Comparison of ENCODE assay signal across 22 cellular contexts in the genomic region with DNA sequence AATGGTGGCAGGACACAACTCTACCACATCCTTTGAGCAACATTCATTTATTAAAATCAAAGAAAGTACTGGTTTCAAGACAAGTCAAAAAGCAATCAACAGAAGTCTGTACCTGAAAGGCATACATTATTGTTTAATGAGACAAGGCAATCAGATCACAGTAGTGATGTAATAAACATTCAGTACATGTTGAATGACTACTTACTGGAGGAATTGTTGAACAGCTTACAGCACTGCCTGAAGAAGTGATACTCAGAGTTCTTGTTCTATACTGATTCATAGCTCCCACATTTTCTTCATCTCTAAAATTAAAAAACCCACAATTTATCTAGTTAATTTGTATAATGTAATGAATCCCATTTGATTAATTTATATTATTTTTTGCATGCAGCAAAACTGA. TPM values are rescaled to one million over a fixed set of nuclear protein-coding genes. Genes with fewer than 3 reads are reported as not detected.
DNase-seq lines count a peak whose midpoint lies in the region; ATAC-seq and TF ChIP-seq lines count a peak whose summit lies in the region.
"Had no signal": no experiment of that assay in that cellular context is flagged by ENCODE, and none has a peak within 500 bp of the region (broad histone marks: within the 10 kb centered on the region; RNA-seq: fewer than 3 reads in every experiment).

No MANE protein-coding gene starts in this region.

- intact Hi-C loops in upper lobe of right lung (cut with DNase I) = loop anchor here (10.0 kb wide), 1 partner anchor 400 kb away; no protein-coding TSS in a partner anchor

- H3K4me3 ChIP-seq in fibroblast of pulmonary artery (replicated peaks; ENCODE audit: low read depth, low read length) (no peak overlapping the region), upper lobe of right lung (no peak overlapping the region)
- H3K4me3 ChIP-seq: ascending aorta, esophagus muscularis mucosa, hepatocyte, testis had no signal

- H3K27ac Mint-ChIP-seq in activated naive CD4-positive, alpha-beta T cell treated with anti-CD3 and anti-CD28 coated beads, Interleukin-2, amount 50 U/mL, for 72 hours = peak overlapping the region in 1 of 2 donors; percentile 70
- peak overlapping the region; percentile 26 for H3K27ac Mint-ChIP-seq in T-helper 2 cell treated with Interferon-gamma antibody and Interleukin-4, amounts not matched to agents 5 μg/mL and 100 μg/mL, for 36 hours
- H3K27ac Mint-ChIP-seq: dendritic cell treated with granulocyte-macrophage colony-stimulating factor and Interleukin-4, amounts not matched to agents 40 ng/mL and 50 ng/mL, for 4 days; progenitor cell of endocrine pancreas had no signal

- peak; percentile 49 to 90 for ATAC-seq in activated naive CD4-positive, alpha-beta T cell treated with anti-CD3 and anti-CD28 coated beads, Interleukin-2, amount 50 U/mL, for 72 hours
- no peak for ATAC-seq in HG03460 (IDR thresholded peaks at IDR 0.05; ENCODE audit: unreplicated experiment)
- ATAC-seq in upper lobe of right lung = no peak
- ATAC-seq: left lobe of liver, T-cell had no signal

- H3K27ac ChIP-seq in upper lobe of right lung = no peak overlapping the region
- H3K27ac ChIP-seq: ascending aorta, esophagus muscularis mucosa, testis had no signal

- peaks cover 83% of the 10 kb centered on the region for H3K36me3 ChIP-seq in upper lobe of right lung

- H3K9me3 ChIP-seq in upper lobe of right lung = no peaks in the 10 kb centered on the region
- H3K9me3 ChIP-seq: ascending aorta, esophagus muscularis mucosa, testis had no signal

- H3K9me3 Mint-ChIP-seq in activated naive CD4-positive, alpha-beta T cell treated with anti-CD3 and anti-CD28 coated beads, Interleukin-2, amount 50 U/mL, for 72 hours = no peaks in the 10 kb centered on the region
- no peaks in the 10 kb centered on the region for H3K9me3 Mint-ChIP-seq in T-helper 2 cell treated with Interferon-gamma antibody and Interleukin-4, amounts not matched to agents 5 μg/mL and 100 μg/mL, for 36 hours
- H3K9me3 Mint-ChIP-seq: dendritic cell treated with granulocyte-macrophage colony-stimulating factor and Interleukin-4, amounts not matched to agents 40 ng/mL and 50 ng/mL, for 4 days; naive B cell; T-cell had no signal

- peaks cover 19% of the 10 kb centered on the region for H3K4me1 Mint-ChIP-seq in T-helper 2 cell treated with Interferon-gamma antibody and Interleukin-4, amounts not matched to agents 5 μg/mL and 100 μg/mL, for 36 hours (ENCODE audit: low read depth)

- no peaks in the 10 kb centered on the region for H3K27me3 Mint-ChIP-seq in T-helper 2 cell treated with Interferon-gamma antibody and Interleukin-4, amounts not matched to agents 5 μg/mL and 100 μg/mL, for 36 hours (ENCODE audit: low read depth)
- H3K27me3 Mint-ChIP-seq: dendritic cell treated with granulocyte-macrophage colony-stimulating factor and Interleukin-4, amounts not matched to agents 40 ng/mL and 50 ng/mL, for 4 days; naive B cell; progenitor cell of endocrine pancreas; T-cell had no signal

- H3K36me3 Mint-ChIP-seq in activated naive CD4-positive, alpha-beta T cell treated with anti-CD3 and anti-CD28 coated beads, Interleukin-2, amount 50 U/mL, for 72 hours = peaks cover 0 to 17% of the 10 kb centered on the region in 2 donors
- H3K36me3 Mint-ChIP-seq in T-helper 2 cell treated with Interferon-gamma antibody and Interleukin-4, amounts not matched to agents 5 μg/mL and 100 μg/mL, for 36 hours (ENCODE audit: low read depth) = peaks cover 43% of the 10 kb centered on the region

- no peak overlapping the region for H3K4me3 Mint-ChIP-seq in T-helper 2 cell treated with Interferon-gamma antibody and Interleukin-4, amounts not matched to agents 5 μg/mL and 100 μg/mL, for 36 hours
- H3K4me3 Mint-ChIP-seq: dendritic cell treated with granulocyte-macrophage colony-stimulating factor and Interleukin-4, amounts not matched to agents 40 ng/mL and 50 ng/mL, for 4 days; naive B cell; T-cell had no signal

- no peaks in the 10 kb centered on the region for H3K4me1 ChIP-seq in upper lobe of right lung
- H3K4me1 ChIP-seq: ascending aorta, testis had no signal

- H3K27me3 ChIP-seq in upper lobe of right lung = no peaks in the 10 kb centered on the region
- H3K27me3 ChIP-seq: ascending aorta, esophagus muscularis mucosa, hepatocyte, testis had no signal

- no peak for DNase-seq in activated naive CD4-positive, alpha-beta T cell treated with anti-CD3 and anti-CD28 coated beads, Interleukin-2, amount 50 U/mL, for 72 hours (ENCODE audit: low spot score in 2 of 2)
- no peak for DNase-seq in activated naive CD4-positive, alpha-beta T cell treated with Interleukin-2 at 50 U/mL for 16 hours
- no peak for DNase-seq in T-helper 2 cell treated with Interferon-gamma antibody and Interleukin-4, amounts not matched to agents 5 μg/mL and 100 μg/mL, for 36 hours (ENCODE audit: low spot score)
- DNase-seq in fibroblast of pulmonary artery (ENCODE audit: low read depth) = peak; percentile 11
- peak; percentile 20 for DNase-seq in superior temporal gyrus (ENCODE audit: extremely low spot score)
- no peak for DNase-seq in DMS79 treated with DMSO at 0.1 percent for 48 hours (lab: John Stamatoyannopoulos, UW)
- no peak for DNase-seq in upper lobe of right lung
- DNase-seq: DMS153; MM.1S; naive B cell; NCI-H2081 treated with DMSO at 0.1 percent for 48 hours; RPMI8226; stimulated activated CD4-positive, alpha-beta T cell treated with anti-CD3 and anti-CD28 coated beads, Interleukin-15, amount 100 ng/mL, for 24 hours; T-cell; testis had no signal

- TF ChIP-seq CTCF in fibroblast of pulmonary artery (IDR thresholded peaks at IDR 0.05; ENCODE audit: low read length, missing control alignments) = no peak
- no peak for TF ChIP-seq CTCF in upper lobe of right lung (IDR thresholded peaks at IDR 0.05)

RNA-seq across cellular contexts. Expression of gene RIOK2, which starts 18.2 kb away (rescaled TPM):
- 10 to 100 TPM; 21.4 to 32.2 TPM for total RNA-seq in activated naive CD4-positive, alpha-beta T cell treated with anti-CD3 and anti-CD28 coated beads, Interleukin-2, amount 50 U/mL, for 72 hours
- 22.2 TPM for total RNA-seq in upper lobe of right lung

RNA-seq across cellular contexts. Expression of gene LIX1, which starts 22.4 kb away (rescaled TPM):
- not detected for total RNA-seq in activated naive CD4-positive, alpha-beta T cell treated with anti-CD3 and anti-CD28 coated beads, Interleukin-2, amount 50 U/mL, for 72 hours
- not detected for total RNA-seq in upper lobe of right lung
- total RNA-seq: ascending aorta, left lobe of liver, T-cell, testis had no signal

Comparison
In these comparisons a context has a peak if more than half of its experiments do, and no peak if none do; other contexts are left out.
1. ATAC-seq: peak in activated naive CD4-positive, alpha-beta T cell treated with anti-CD3 and anti-CD28 coated beads, Interleukin-2, amount 50 U/mL, for 72 hours (2 of 2); none in HG03460 (single experiment) and upper lobe of right lung (single experiment).
2. DNase-seq: peak in fibroblast of pulmonary artery (single experiment) and superior temporal gyrus (single experiment); none in activated naive CD4-positive, alpha-beta T cell treated with anti-CD3 and anti-CD28 coated beads, Interleukin-2, amount 50 U/mL, for 72 hours (0 of 2), activated naive CD4-positive, alpha-beta T cell treated with Interleukin-2 at 50 U/mL for 16 hours (single experiment), T-helper 2 cell treated with Interferon-gamma antibody and Interleukin-4, amounts not matched to agents 5 μg/mL and 100 μg/mL, for 36 hours (single experiment), DMS79 treated with DMSO at 0.1 percent for 48 hours (single experiment) and upper lobe of right lung (single experiment).